ENCODE assay signal across 29 cellular contexts in the genomic region with DNA sequence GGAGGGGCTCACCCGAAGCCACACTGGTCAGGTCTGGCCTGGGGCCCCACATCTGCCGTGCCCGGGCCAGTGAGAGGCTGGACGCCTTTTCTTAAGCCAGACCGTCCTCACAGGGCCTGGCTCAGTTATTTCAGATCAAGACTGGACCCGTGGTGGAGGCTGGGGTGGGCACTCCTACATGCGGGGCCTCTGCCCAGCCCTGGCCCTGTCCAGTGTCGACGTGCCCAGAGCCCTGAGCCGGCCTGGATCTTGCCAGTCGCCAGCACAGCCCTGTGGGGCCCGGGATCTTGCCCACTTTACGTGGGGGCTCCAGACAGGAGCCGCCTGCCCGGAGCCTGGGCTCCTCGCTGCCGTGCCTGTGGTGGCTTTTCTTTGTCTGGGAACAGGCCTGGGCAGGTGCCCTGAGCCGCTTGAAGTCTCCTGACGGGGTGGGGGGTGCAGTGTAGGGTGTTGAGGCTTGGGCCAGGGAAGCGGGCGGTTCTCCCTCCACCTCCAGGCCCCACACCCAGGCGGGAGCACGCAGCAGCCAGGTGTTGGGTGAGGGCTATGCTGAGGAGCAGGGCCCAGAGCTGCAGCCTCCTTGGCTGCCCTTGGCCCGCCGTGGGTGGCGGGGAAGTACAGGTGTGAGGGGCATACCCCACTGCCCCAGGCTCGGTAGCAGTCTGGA. TPM values are rescaled to one million over a fixed set of nuclear protein-coding genes. Genes with fewer than 3 reads are reported as not detected.
DNase-seq lines count a peak whose midpoint lies in the region; ATAC-seq, FAIRE-seq and TF ChIP-seq lines count a peak whose summit lies in the region.
"Had no signal": no experiment of that assay in that cellular context is flagged by ENCODE, and none has a peak within 500 bp of the region (broad histone marks: within the 10 kb centered on the region; RNA-seq: fewer than 3 reads in every experiment).

No MANE protein-coding gene starts in this region.

- peak overlapping the region; percentile 27 for H3K27ac Mint-ChIP-seq in MCF 10A (ENCODE audit: low read depth, unreplicated experiment)
- no peak overlapping the region for H3K27ac Mint-ChIP-seq in mesothelial cell of epicardium
- H3K27ac Mint-ChIP-seq: activated naive CD4-positive, alpha-beta T cell treated with anti-CD3 and anti-CD28 coated beads, Interleukin-2, amount 10 ng/mL, durations not matched to agents 7 days and 5 days; activated T-helper 1 cell treated with anti-CD3 and anti-CD28 coated beads, Interleukin-12 subunit alpha, Interleukin-12 subunit beta, Interleukin-2, Interleukin-4 antibody, amounts not matched to agents 30 ng/mL and 10 ng/mL and 1 ng/mL, durations not matched to agents 14 hours and 24 hours and 36 hours; CD4-positive, CD25-positive, alpha-beta regulatory T cell; naive thymus-derived CD4-positive, alpha-beta T cell had no signal

- WGBS in suprapubic skin: 49% methylated on average over 8 of the region's 27 CpGs
- WGBS in stomach, 5 donors: 83 to 93% (median 89%) methylated on average over 8 to 27 of the region's 27 CpGs

- POLR2A ChIA-PET in MCF 10A (lab: Yijun Ruan, JAX): no interaction called here

- H3K9me3 ChIP-seq in breast epithelium (no peaks in the 10 kb centered on the region), mucosa of descending colon (no peaks in the 10 kb centered on the region), suprapubic skin (no peaks in the 10 kb centered on the region), stomach (no peaks in the 10 kb centered on the region)

- intact Hi-C loops in MCF 10A (cut with micrococcal nuclease): no loop called here
- intact Hi-C loops in breast epithelium (cut with DNase I; ENCODE audit: low total_unique reads): no loop called here
- intact Hi-C loops in mucosa of descending colon (cut with DNase I, micrococcal nuclease): no loop called here
- intact Hi-C loops in stomach (cut with DNase I; ENCODE audit: low total_unique reads): no loop called here

- FAIRE-seq in bronchial epithelial cell (lab: Jason Lieb, UNC): no peak
- FAIRE-seq: GM12878, RCC 7860, TTC549 had no signal

- H3K4me3 Mint-ChIP-seq in MCF 10A (ENCODE audit: unreplicated experiment) (no peak overlapping the region), mesothelial cell of epicardium (no peak overlapping the region)
- H3K4me3 Mint-ChIP-seq: activated naive CD4-positive, alpha-beta T cell treated with anti-CD3 and anti-CD28 coated beads, Interleukin-2, amount 10 ng/mL, durations not matched to agents 7 days and 5 days; activated T-helper 1 cell treated with anti-CD3 and anti-CD28 coated beads, Interleukin-12 subunit alpha, Interleukin-12 subunit beta, Interleukin-2, Interleukin-4 antibody, amounts not matched to agents 30 ng/mL and 10 ng/mL and 1 ng/mL, durations not matched to agents 14 hours and 24 hours and 36 hours; brain; naive thymus-derived CD4-positive, alpha-beta T cell had no signal

- H3K4me3 ChIP-seq in breast epithelium: peak overlapping the region in 1 of 3 donors; percentile 15
- no peak overlapping the region for H3K4me3 ChIP-seq in bronchial epithelial cell (ENCODE audit: low read depth, low read length)
- no peak overlapping the region for H3K4me3 ChIP-seq in mucosa of descending colon
- H3K4me3 ChIP-seq in suprapubic skin: no peak overlapping the region
- no peak overlapping the region for H3K4me3 ChIP-seq in stomach
- H3K4me3 ChIP-seq: GM12878 had no signal

- TF ChIP-seq EP300 in suprapubic skin (IDR thresholded peaks at IDR 0.05) (no peak), stomach (IDR thresholded peaks at IDR 0.05) (no peak)

- ATAC-seq in mucosa of descending colon: no peak
- ATAC-seq: activated CD4-positive, CD25-positive, alpha-beta regulatory T cell treated with anti-CD3 and anti-CD28 coated beads, Interleukin-2, amount 50 U/mL, for 24 hours; GM12878; left lobe of liver; naive thymus-derived CD4-positive, alpha-beta T cell had no signal

- peaks cover 6% of the 10 kb centered on the region for H3K4me1 Mint-ChIP-seq in MCF 10A (ENCODE audit: insufficient read depth, unreplicated experiment)
- peaks cover 11% of the 10 kb centered on the region for H3K4me1 Mint-ChIP-seq in mesothelial cell of epicardium

- no peaks in the 10 kb centered on the region for H3K27me3 ChIP-seq in breast epithelium
- H3K27me3 ChIP-seq in bronchial epithelial cell (ENCODE audit: control insufficient read depth, insufficient read depth, low read length): no peaks in the 10 kb centered on the region
- H3K27me3 ChIP-seq in suprapubic skin: peaks cover 12% of the 10 kb centered on the region
- peaks cover 0 to 24% (median 14%) of the 10 kb centered on the region in 3 donors for H3K27me3 ChIP-seq in stomach

- no TSS peak for BruUV-seq in MCF 10A (replicated peaks; lab: Mats Ljungman, UMichigan)

- H3K27ac ChIP-seq in breast epithelium (peak overlapping the region in 1 of 2 donors; percentile 8), suprapubic skin (peak overlapping the region; percentile 63), stomach (no peak overlapping the region)

- H3K4me1 ChIP-seq in breast epithelium (peaks cover 9 to 13% of the 10 kb centered on the region in 2 donors), mucosa of descending colon (ENCODE audit: low read depth) (peaks cover 10% of the 10 kb centered on the region), suprapubic skin (peaks cover 80% of the 10 kb centered on the region), stomach (peaks cover 20 to 40% (median 29%) of the 10 kb centered on the region in 4 donors)

- TF ChIP-seq POLR2A in breast epithelium (IDR thresholded peaks at IDR 0.05): no peak
- no peak for TF ChIP-seq POLR2A in suprapubic skin (IDR thresholded peaks at IDR 0.05)
- no peak for TF ChIP-seq POLR2A in stomach (IDR thresholded peaks at IDR 0.05)

- no peak for TF ChIP-seq CTCF in MCF 10A (IDR thresholded peaks at IDR 0.05; ENCODE audit: unreplicated experiment)
- no peak for TF ChIP-seq CTCF in breast epithelium (IDR thresholded peaks at IDR 0.05)
- TF ChIP-seq CTCF in bronchial epithelial cell (IDR thresholded peaks at IDR 0.05; ENCODE audit: insufficient read depth, low read length, severe bottlenecking): no peak
- TF ChIP-seq CTCF in mucosa of descending colon (IDR thresholded peaks at IDR 0.05): no peak
- no peak for TF ChIP-seq CTCF in suprapubic skin (IDR thresholded peaks at IDR 0.05)
- TF ChIP-seq CTCF in mesothelial cell of epicardium (IDR thresholded peaks at IDR 0.05; ENCODE audit: unreplicated experiment): no peak
- no peak for TF ChIP-seq CTCF in stomach (IDR thresholded peaks at IDR 0.05)

- no peaks in the 10 kb centered on the region for H3K36me3 ChIP-seq in breast epithelium
- H3K36me3 ChIP-seq in bronchial epithelial cell (ENCODE audit: control insufficient read depth, insufficient read depth, low read length): peaks cover 35% of the 10 kb centered on the region
- no peaks in the 10 kb centered on the region for H3K36me3 ChIP-seq in mucosa of descending colon (ENCODE audit: low read depth)
- H3K36me3 ChIP-seq in suprapubic skin: peaks cover 3% of the 10 kb centered on the region
- H3K36me3 ChIP-seq in stomach: peaks cover 0 to 17% (median 7%) of the 10 kb centered on the region in 4 donors

- H3K9me3 Mint-ChIP-seq in MCF 10A (ENCODE audit: unreplicated experiment) (no peaks in the 10 kb centered on the region), mesothelial cell of epicardium (no peaks in the 10 kb centered on the region)
- H3K9me3 Mint-ChIP-seq: activated naive CD4-positive, alpha-beta T cell treated with anti-CD3 and anti-CD28 coated beads, Interleukin-2, amount 10 ng/mL, durations not matched to agents 7 days and 5 days; activated T-helper 1 cell treated with anti-CD3 and anti-CD28 coated beads, Interleukin-12 subunit alpha, Interleukin-12 subunit beta, Interleukin-2, Interleukin-4 antibody, amounts not matched to agents 30 ng/mL and 10 ng/mL and 1 ng/mL, durations not matched to agents 14 hours and 24 hours and 36 hours; brain; CD4-positive, CD25-positive, alpha-beta regulatory T cell; naive thymus-derived CD4-positive, alpha-beta T cell had no signal

- peaks cover 2% of the 10 kb centered on the region for H3K36me3 Mint-ChIP-seq in MCF 10A (ENCODE audit: insufficient read depth, unreplicated experiment)
- no peaks in the 10 kb centered on the region for H3K36me3 Mint-ChIP-seq in mesothelial cell of epicardium
- H3K36me3 Mint-ChIP-seq: activated naive CD4-positive, alpha-beta T cell treated with anti-CD3 and anti-CD28 coated beads, Interleukin-2, amount 10 ng/mL, durations not matched to agents 7 days and 5 days; CD4-positive, CD25-positive, alpha-beta regulatory T cell; naive thymus-derived CD4-positive, alpha-beta T cell had no signal

- CTCF ChIA-PET in MCF 10A (lab: Yijun Ruan, JAX): interaction anchor here (0.7 to 2.7 kb wide), 3 partner anchors 72 to 291 kb away, joined by 4 to 20 read pairs (median 4); no protein-coding TSS in a partner anchor

- no peaks in the 10 kb centered on the region for H3K27me3 Mint-ChIP-seq in MCF 10A (ENCODE audit: insufficient read depth, unreplicated experiment)
- peaks cover 11% of the 10 kb centered on the region for H3K27me3 Mint-ChIP-seq in mesothelial cell of epicardium (ENCODE audit: low read depth)

- DNase-seq in MCF 10A (ENCODE audit: unreplicated experiment) (no peak), breast epithelium (ENCODE audit: low spot score in 2 of 2) (no peak), bronchial epithelial cell (ENCODE audit: low read depth) (peak; percentile 73), mucosa of descending colon (peak in 2 of 3 donors; percentile 11 to 38), suprapubic skin (ENCODE audit: low spot score in 2 of 2) (no peak), mesothelial cell of epicardium (ENCODE audit: low spot score in 2 of 2, unreplicated experiment in 2 of 2) (no peak), stomach (no peak), putamen (ENCODE audit: low spot score) (no peak)
- DNase-seq: 8988T; activated CD4-positive, alpha-beta T cell treated with anti-CD3 and anti-CD28 coated beads, Interleukin-2, amount 50 U/mL, for 48 hours; activated naive CD4-positive, alpha-beta T cell treated with anti-CD3 and anti-CD28 coated beads, Interleukin-2, amount 10 ng/mL, durations not matched to agents 7 days and 5 days; CD4-positive, CD25-positive, alpha-beta regulatory T cell; foreskin fibroblast; hippocampal formation; naive thymus-derived CD4-positive, alpha-beta T cell; NCI-H1092; NCI-H187; NCI-H226; nucleus accumbens; stimulated activated CD4-positive, alpha-beta T cell treated with anti-CD3 and anti-CD28 coated beads, Interleukin-12 subunit alpha, Interleukin-12 subunit beta, amount 100 ng/mL, for 4 hours; stimulated activated CD4-positive, alpha-beta T cell treated with anti-CD3 and anti-CD28 coated beads, Interleukin-4, amount 100 ng/mL, for 1 hour; T-helper 1 cell had no signal

RNA-seq across cellular contexts. Expression of a gene that starts 6.0 kb away (rescaled TPM):
- total RNA-seq in MCF 10A (2022) (36.9 and 38.9 TPM in 2 replicates), breast epithelium (10 to 100 TPM; 13.8 to 56.3 (median 21.0) TPM), bronchial epithelial cell (65.8 and 103 TPM in 2 replicates), mucosa of descending colon (10 to 100 TPM; 12.4 to 29.2 (median 15.4) TPM), suprapubic skin (100 to 1,000 TPM; 130 to 164 (median 145) TPM), mesothelial cell of epicardium (86.1 to 89.7 TPM (median 88.0 TPM) in 3 replicates), stomach (100 to 1,000 TPM in 1 of 5 donors, 10 to 100 TPM in 4; 11.7 to 117 (median 28.8) TPM)
- polyA plus RNA-seq in stomach: 10 to 100 TPM in 2 of 3 donors, 1 to 10 TPM in 1; 6.3 to 40.1 (median 14.0) TPM

Comparison
In these comparisons a context has a peak if more than half of its experiments do, and no peak if none do; other contexts are left out.
1. DNase-seq: peak in bronchial epithelial cell (single experiment) and mucosa of descending colon (2 of 3); none in MCF 10A (single experiment), breast epithelium (0 of 2), suprapubic skin (0 of 2), mesothelial cell of epicardium (0 of 2), stomach (single experiment) and putamen (single experiment).